8 cellular contexts compared by ENCODE assay signal in the genomic region with DNA sequence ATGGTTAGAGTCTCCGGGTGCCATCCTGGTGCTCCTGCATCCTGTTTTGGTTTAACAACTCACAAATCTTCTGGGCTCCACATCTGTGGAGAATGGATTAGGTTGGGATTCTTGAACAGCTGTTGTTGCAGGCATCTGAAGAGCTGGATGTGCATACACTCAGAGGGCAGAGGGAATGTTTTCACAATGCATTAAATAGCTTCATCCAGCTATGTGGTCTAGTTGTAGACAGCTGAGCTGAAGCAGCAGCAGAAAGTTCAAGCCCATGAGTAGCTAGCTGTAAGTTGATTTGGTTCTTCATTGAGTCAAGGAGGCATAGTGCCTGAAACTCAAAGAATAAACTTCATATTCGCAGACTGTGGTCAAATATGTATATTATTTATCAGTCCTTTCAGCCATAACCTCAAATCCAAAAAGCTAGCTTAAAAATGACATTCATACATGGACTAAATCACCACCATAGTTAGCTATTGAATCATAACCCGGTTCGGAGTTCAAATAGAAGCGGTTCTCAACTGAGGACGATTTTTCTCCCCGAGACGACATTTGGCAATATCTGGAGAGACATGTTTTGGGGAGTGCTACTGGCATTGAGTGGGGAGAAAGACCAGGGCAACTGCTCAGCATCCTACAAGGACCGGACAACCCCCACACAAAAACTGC. TPM values are rescaled to one million over a fixed set of nuclear protein-coding genes. Genes with fewer than 3 reads are reported as not detected.
DNase-seq lines count a peak whose midpoint lies in the region; ATAC-seq and TF ChIP-seq lines count a peak whose summit lies in the region.

No MANE protein-coding gene starts in this region.

- TF ChIP-seq POLR2A in heart left ventricle (IDR thresholded peaks at IDR 0.05) (no peak), vagina (IDR thresholded peaks at IDR 0.05) (no peak)

- TF ChIP-seq CTCF in heart left ventricle (IDR thresholded peaks at IDR 0.05) (no peak), lower lobe of right lung (IDR thresholded peaks at IDR 0.05) (no peak), vagina (IDR thresholded peaks at IDR 0.05) (no peak)

- no peaks in the 10 kb centered on the region for H3K27me3 ChIP-seq in heart left ventricle
- no peaks in the 10 kb centered on the region for H3K27me3 ChIP-seq in adipocyte (replicated peaks; ENCODE audit: control insufficient read depth, insufficient read depth, low read length)
- H3K27me3 ChIP-seq in lower lobe of right lung (ENCODE audit: low read depth): no peaks in the 10 kb centered on the region
- H3K27me3 ChIP-seq in vagina: no peaks in the 10 kb centered on the region

- intact Hi-C loops in heart left ventricle (cut with DNase I) (loop anchor here in 4 of 10 donors (5.0 kb wide), 3 partner anchors 36 to 51 kb away; partner anchors contain the start of gene C12orf76 (in 1 of the 4)), cardiac septum (cut with DNase I) (loop anchor here (5.0 kb wide), 2 partner anchors 44 to 96 kb away; partner anchors contain the start of gene TCHP), lower lobe of right lung (cut with DNase I) (no loop called here), vagina (cut with DNase I) (no loop called here)

- peak overlapping the region in 11 of 12 donors; percentile 78 to 95 (median 90) for H3K27ac ChIP-seq in heart left ventricle
- peak overlapping the region; percentile 96 for H3K27ac ChIP-seq in lower lobe of right lung
- peak overlapping the region; percentile 82 for H3K27ac ChIP-seq in vagina

- H3K4me1 ChIP-seq in heart left ventricle (peaks cover 0 to 67% (median 31%) of the 10 kb centered on the region in 12 donors), adipocyte (ENCODE audit: control insufficient read depth, insufficient read depth, low read length) (peaks cover 51% of the 10 kb centered on the region), lower lobe of right lung (peaks cover 57% of the 10 kb centered on the region), vagina (peaks cover 73% of the 10 kb centered on the region)

- H3K9ac ChIP-seq in adipocyte (ENCODE audit: low read length): peak overlapping the region; percentile 95

- no peak for DNase-seq in heart left ventricle
- DNase-seq in cardiac septum (ENCODE audit: low spot score): no peak
- DNase-seq in adipocyte (ENCODE audit: low read depth): no peak
- no peak for DNase-seq in lower lobe of right lung
- DNase-seq in vagina (ENCODE audit: extremely low spot score in 2 of 2): no peak
- no peak for DNase-seq in KBM-7
- DNase-seq in glomerular visceral epithelial cell (ENCODE audit: extremely low spot score): no peak

- H3K9me3 ChIP-seq in heart left ventricle (no peaks in the 10 kb centered on the region), adipocyte (ENCODE audit: control insufficient read depth, low read length) (no peaks in the 10 kb centered on the region), lower lobe of right lung (no peaks in the 10 kb centered on the region), vagina (no peaks in the 10 kb centered on the region)

- ATAC-seq in heart left ventricle (no peak), lower lobe of right lung (no peak), HG02970 (IDR thresholded peaks at IDR 0.05; ENCODE audit: low FRiP score, unreplicated experiment) (no peak)

- in situ Hi-C loops in KBM-7 (cut with MboI; ENCODE audit: low pct_unique_long_range_greater_than_20kb, low sequenced_read_pairs): no loop called here

- 50 to 67% (median 66%) methylated on average over 9 of the region's 9 CpGs for WGBS in heart left ventricle, 4 donors

- H3K36me3 ChIP-seq in heart left ventricle (peaks cover 0 to 9% (median 0%) of the 10 kb centered on the region in 9 donors), adipocyte (ENCODE audit: control insufficient read depth, insufficient read depth, low read length, severe bottlenecking) (no peaks in the 10 kb centered on the region), lower lobe of right lung (no peaks in the 10 kb centered on the region), vagina (no peaks in the 10 kb centered on the region)

- H3K4me3 ChIP-seq in heart left ventricle (peak overlapping the region in 11 of 12 donors; percentile 80 to 99 (median 89)), adipocyte (ENCODE audit: low read length) (peak overlapping the region; percentile 98), lower lobe of right lung (peak overlapping the region; percentile 97), vagina (peak overlapping the region; percentile 99 to 100)

RNA-seq across cellular contexts. Expression of gene ANKRD13A, which starts 0.9 kb away (rescaled TPM):
- 10 to 100 TPM; 16.0 to 80.6 (median 24.4) TPM for total RNA-seq in heart left ventricle
- 10 to 100 TPM in 1 of 2 donors, 1 to 10 TPM in 1; 8.4 to 47.4 TPM for polyA plus RNA-seq in heart left ventricle
- 15.5 TPM for total RNA-seq in cardiac septum
- 62.5 TPM for total RNA-seq in lower lobe of right lung
- 108 TPM for total RNA-seq in vagina

RNA-seq across cellular contexts. Expression of gene GIT2, which starts 2.2 kb away (rescaled TPM):
- 10 to 100 TPM; 28.5 to 56.7 (median 41.7) TPM for total RNA-seq in heart left ventricle
- polyA plus RNA-seq in heart left ventricle: 10 to 100 TPM; 17.4 to 33.9 TPM
- total RNA-seq in cardiac septum: 31.2 TPM
- total RNA-seq in lower lobe of right lung: 62.2 TPM
- 43.0 TPM for total RNA-seq in vagina

RNA-seq across cellular contexts. Expression of gene C12orf76, which starts 50.0 kb away (rescaled TPM):
- total RNA-seq in heart left ventricle (10 to 100 TPM in 1 of 9 donors, 1 to 10 TPM in 8; 3.5 to 13.3 (median 4.7) TPM), cardiac septum (6.4 TPM), lower lobe of right lung (19.7 TPM), vagina (7.6 TPM)
- 1 to 10 TPM; 4.1 to 7.5 TPM for polyA plus RNA-seq in heart left ventricle
